In the genomic region with DNA sequence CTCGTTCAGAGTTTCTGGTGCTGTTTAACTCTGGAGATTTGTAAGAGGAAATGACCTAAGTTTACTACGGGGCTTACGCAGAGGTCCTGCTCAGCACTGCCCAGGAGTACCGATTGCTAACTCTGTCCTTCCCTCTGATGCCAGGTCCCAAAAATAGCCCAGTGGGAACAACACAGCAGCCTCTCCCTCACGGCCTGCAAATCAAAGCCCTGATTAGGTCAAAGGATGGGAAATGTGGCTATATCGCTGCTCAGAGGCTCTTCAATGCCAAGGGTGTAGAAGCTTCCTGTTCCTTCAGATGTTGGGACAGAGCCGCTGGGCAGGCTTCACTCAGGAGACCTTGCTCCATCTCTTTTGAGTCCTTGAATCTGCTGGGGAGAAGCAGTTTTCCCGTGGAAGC, we compare ENCODE assay signal across 18 cellular contexts.
"Had no signal": no experiment of that assay in that cellular context is flagged by ENCODE, and none has a peak within 500 bp of the region (broad histone marks: within the 10 kb centered on the region; RNA-seq: fewer than 3 reads in every experiment).

No MANE protein-coding gene starts in this region.

- H3K36me3 ChIP-seq: pancreas, sigmoid colon, thyroid gland, uterus had no signal

- H3K4me1 ChIP-seq: pancreas, sigmoid colon, uterus had no signal

- DNase-seq: activated CD4-positive, alpha-beta T cell treated with anti-CD3 and anti-CD28 coated beads, Interleukin-2, amount 50 U/mL, for 48 hours; activated gamma-delta T cell; caudate nucleus; erythroblast; head of caudate nucleus; kidney glomerular epithelial cell; natural killer cell; pancreas; sigmoid colon; stimulated activated CD4-positive, alpha-beta T cell treated with anti-CD3 and anti-CD28 coated beads, Interleukin-12 subunit alpha, Interleukin-12 subunit beta, amount 100 ng/mL, for 4 hours; stimulated activated CD4-positive, alpha-beta T cell treated with anti-CD3 and anti-CD28 coated beads, Interleukin-1b, Interleukin-23, amount 100 ng/mL, for 48 hours; stimulated activated CD8-positive, alpha-beta memory T cell treated with anti-CD3 and anti-CD28 coated beads, Interleukin-4, amount 100 ng/mL, for 48 hours; stimulated activated naive CD4-positive, alpha-beta T cell treated with Interleukin-2 at 50 U/mL for 16 hours; T-helper 2 cell; thyroid gland; uterus had no signal

- ATAC-seq: natural killer cell, pancreas had no signal

- H3K27ac ChIP-seq: pancreas, sigmoid colon, thyroid gland, uterus had no signal

- H3K9me3 ChIP-seq: pancreas, sigmoid colon, thyroid gland, uterus had no signal

- H3K4me3 ChIP-seq: pancreas, sigmoid colon, thyroid gland, uterus had no signal

- H3K27me3 ChIP-seq: pancreas, sigmoid colon, thyroid gland, uterus had no signal

- FAIRE-seq: frontal cortex, pancreas, TTC549 had no signal
